3 cellular contexts compared by ENCODE assay signal in the genomic region with DNA sequence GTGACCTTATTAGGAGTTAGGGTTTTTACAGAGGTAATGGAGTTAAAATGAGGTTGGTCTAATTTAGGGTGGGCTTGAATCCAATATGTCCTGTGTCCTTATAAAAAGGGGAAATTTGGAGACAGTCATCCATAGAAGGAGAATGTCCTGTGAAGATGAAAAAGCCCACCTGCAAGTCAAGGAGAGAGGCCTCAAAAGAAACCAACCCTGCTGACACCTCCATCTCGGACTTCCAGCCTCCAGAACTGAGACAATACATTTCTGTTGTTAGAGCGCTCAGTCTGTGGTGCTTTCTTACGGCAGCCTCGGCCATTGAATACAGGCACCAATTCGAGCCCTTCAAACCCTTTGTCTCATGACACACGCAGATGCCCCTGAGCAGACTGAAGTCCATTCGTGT.
TF ChIP-seq lines count a peak whose summit lies in the region.

No MANE protein-coding gene starts in this region.

TF ChIP-seq in HEK293, 187 proteins besides CTCF, POLR2A, EP300 and RAD21:
- peak; percentile 99 for TF ChIP-seq ZNF548 (tag by site-specific recombination; IDR thresholded peaks at IDR 0.05)
- TF ChIP-seq, protein P1, sequence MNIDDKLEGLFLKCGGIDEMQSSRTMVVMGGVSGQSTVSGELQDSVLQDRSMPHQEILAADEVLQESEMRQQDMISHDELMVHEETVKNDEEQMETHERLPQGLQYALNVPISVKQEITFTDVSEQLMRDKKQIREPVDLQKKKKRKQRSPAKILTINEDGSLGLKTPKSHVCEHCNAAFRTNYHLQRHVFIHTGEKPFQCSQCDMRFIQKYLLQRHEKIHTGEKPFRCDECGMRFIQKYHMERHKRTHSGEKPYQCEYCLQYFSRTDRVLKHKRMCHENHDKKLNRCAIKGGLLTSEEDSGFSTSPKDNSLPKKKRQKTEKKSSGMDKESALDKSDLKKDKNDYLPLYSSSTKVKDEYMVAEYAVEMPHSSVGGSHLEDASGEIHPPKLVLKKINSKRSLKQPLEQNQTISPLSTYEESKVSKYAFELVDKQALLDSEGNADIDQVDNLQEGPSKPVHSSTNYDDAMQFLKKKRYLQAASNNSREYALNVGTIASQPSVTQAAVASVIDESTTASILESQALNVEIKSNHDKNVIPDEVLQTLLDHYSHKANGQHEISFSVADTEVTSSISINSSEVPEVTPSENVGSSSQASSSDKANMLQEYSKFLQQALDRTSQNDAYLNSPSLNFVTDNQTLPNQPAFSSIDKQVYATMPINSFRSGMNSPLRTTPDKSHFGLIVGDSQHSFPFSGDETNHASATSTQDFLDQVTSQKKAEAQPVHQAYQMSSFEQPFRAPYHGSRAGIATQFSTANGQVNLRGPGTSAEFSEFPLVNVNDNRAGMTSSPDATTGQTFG (tag by site-specific recombination; IDR thresholded peaks at IDR 0.05; ENCODE audit: borderline replicate concordance): no peak

TF ChIP-seq in IMR-90, 13 proteins besides CTCF, POLR2A, EP300 and RAD21:
- no peak for TF ChIP-seq MAZ (IDR thresholded peaks at IDR 0.05; ENCODE audit: borderline replicate concordance, low read depth, low read length)
- no peak for TF ChIP-seq CEBPB (IDR thresholded peaks at IDR 0.05; ENCODE audit: low read depth, low read length)
- TF ChIP-seq SMC3 (IDR thresholded peaks at IDR 0.05; ENCODE audit: low read depth, low read length): no peak
- TF ChIP-seq BHLHE40 (IDR thresholded peaks at IDR 0.05; ENCODE audit: low read depth, low read length): no peak
- TF ChIP-seq RCOR1 (IDR thresholded peaks at IDR 0.05; ENCODE audit: insufficient replicate concordance, low read length): no peak
- no peak for TF ChIP-seq MAFK (IDR thresholded peaks at IDR 0.05; ENCODE audit: low read depth, low read length)
- TF ChIP-seq, protein P2, sequence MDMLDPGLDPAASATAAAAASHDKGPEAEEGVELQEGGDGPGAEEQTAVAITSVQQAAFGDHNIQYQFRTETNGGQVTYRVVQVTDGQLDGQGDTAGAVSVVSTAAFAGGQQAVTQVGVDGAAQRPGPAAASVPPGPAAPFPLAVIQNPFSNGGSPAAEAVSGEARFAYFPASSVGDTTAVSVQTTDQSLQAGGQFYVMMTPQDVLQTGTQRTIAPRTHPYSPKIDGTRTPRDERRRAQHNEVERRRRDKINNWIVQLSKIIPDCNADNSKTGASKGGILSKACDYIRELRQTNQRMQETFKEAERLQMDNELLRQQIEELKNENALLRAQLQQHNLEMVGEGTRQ (IDR thresholded peaks at IDR 0.05; ENCODE audit: low read depth, low read length): no peak
- no peak for TF ChIP-seq CHD1 (IDR thresholded peaks at IDR 0.05; ENCODE audit: low read depth, low read length)
- TF ChIP-seq NFE2L2 (IDR thresholded peaks at IDR 0.05; ENCODE audit: low read depth, low read length): no peak
TF ChIP-seq in IMR-90: peak in this region for 0.

TF ChIP-seq in K562, 482 proteins besides CTCF, POLR2A, EP300 and RAD21:
- TF ChIP-seq RB1 (IDR thresholded peaks at IDR 0.05; ENCODE audit: low read depth) (no peak), FOS (IDR thresholded peaks at IDR 0.05; ENCODE audit: extremely low read depth, insufficient read length) (no peak), ZNF384 (IDR thresholded peaks at IDR 0.05; ENCODE audit: low read depth, low read length) (no peak), SP2 (IDR thresholded peaks at IDR 0.05; ENCODE audit: extremely low read depth, low read depth, low read length, poor library complexity, severe bottlenecking) (no peak), PHF8 (IDR thresholded peaks at IDR 0.05; ENCODE audit: borderline replicate concordance, low read length) (no peak), XRCC5 (IDR thresholded peaks at IDR 0.05; ENCODE audit: low read depth, low read length) (no peak), KAT7 (CRISPR knock-in tag; IDR thresholded peaks at IDR 0.05; ENCODE audit: borderline replicate concordance) (no peak), YBX1 (IDR thresholded peaks at IDR 0.05) (no peak), GTF2F1 (IDR thresholded peaks at IDR 0.05; ENCODE audit: low read depth, low read length) (no peak), NCOA1 (IDR thresholded peaks at IDR 0.05; ENCODE audit: low read depth) (no peak), MTA1 (IDR thresholded peaks at IDR 0.05; ENCODE audit: borderline replicate concordance) (no peak), FOXP1 (CRISPR knock-in tag; IDR thresholded peaks at IDR 0.05) (no peak), HDAC2 (IDR thresholded peaks at IDR 0.05) (no peak), MAFF (IDR thresholded peaks at IDR 0.05; ENCODE audit: low read length) (no peak)
- TF ChIP-seq, protein P3, sequence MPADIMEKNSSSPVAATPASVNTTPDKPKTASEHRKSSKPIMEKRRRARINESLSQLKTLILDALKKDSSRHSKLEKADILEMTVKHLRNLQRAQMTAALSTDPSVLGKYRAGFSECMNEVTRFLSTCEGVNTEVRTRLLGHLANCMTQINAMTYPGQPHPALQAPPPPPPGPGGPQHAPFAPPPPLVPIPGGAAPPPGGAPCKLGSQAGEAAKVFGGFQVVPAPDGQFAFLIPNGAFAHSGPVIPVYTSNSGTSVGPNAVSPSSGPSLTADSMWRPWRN (IDR thresholded peaks at IDR 0.05; ENCODE audit: low read depth): no peak
- TF ChIP-seq, protein P4, sequence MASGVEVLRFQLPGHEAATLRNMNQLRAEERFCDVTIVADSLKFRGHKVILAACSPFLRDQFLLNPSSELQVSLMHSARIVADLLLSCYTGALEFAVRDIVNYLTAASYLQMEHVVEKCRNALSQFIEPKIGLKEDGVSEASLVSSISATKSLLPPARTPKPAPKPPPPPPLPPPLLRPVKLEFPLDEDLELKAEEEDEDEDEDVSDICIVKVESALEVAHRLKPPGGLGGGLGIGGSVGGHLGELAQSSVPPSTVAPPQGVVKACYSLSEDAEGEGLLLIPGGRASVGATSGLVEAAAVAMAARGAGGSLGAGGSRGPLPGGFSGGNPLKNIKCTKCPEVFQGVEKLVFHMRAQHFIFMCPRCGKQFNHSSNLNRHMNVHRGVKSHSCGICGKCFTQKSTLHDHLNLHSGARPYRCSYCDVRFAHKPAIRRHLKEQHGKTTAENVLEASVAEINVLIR (CRISPR knock-in tag; IDR thresholded peaks at IDR 0.05): no peak
- TF ChIP-seq, protein P5, sequence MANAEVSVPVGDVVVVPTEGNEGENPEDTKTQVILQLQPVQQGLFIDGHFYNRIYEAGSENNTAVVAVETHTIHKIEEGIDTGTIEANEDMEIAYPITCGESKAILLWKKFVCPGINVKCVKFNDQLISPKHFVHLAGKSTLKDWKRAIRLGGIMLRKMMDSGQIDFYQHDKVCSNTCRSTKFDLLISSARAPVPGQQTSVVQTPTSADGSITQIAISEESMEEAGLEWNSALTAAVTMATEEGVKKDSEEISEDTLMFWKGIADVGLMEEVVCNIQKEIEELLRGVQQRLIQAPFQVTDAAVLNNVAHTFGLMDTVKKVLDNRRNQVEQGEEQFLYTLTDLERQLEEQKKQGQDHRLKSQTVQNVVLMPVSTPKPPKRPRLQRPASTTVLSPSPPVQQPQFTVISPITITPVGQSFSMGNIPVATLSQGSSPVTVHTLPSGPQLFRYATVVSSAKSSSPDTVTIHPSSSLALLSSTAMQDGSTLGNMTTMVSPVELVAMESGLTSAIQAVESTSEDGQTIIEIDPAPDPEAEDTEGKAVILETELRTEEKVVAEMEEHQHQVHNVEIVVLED (CRISPR knock-in tag; IDR thresholded peaks at IDR 0.05): no peak
